In genomic region chr3:32719931-32720330, GRCh38 we compare ENCODE assay signal across 8 cellular contexts.
"Had no signal": no experiment of that assay in that cellular context is flagged by ENCODE, and none has a peak within 500 bp of the region (broad histone marks: within the 10 kb centered on the region; RNA-seq: fewer than 3 reads in every experiment).

No MANE protein-coding gene starts in this region.

- FAIRE-seq: G401.6, GM12878, GM12891, GM12892, GM18507, GM19239 had no signal

- DNase-seq: GDM1, GF-D8 had no signal

- H3K4me3 ChIP-seq: GM12878 had no signal

- ATAC-seq: GM12878 had no signal
